ENCODE assay signal across 13 cellular contexts in genomic region chr14:47044841-47045240, GRCh38.
A peak's percentile ranks its signal among the peaks of the same experiment; 100 is the strongest.
DNase-seq lines count a peak whose midpoint lies in the region; ATAC-seq and TF ChIP-seq lines count a peak whose summit lies in the region.
"Had no signal": no experiment of that assay in that cellular context is flagged by ENCODE, and none has a peak within 500 bp of the region (broad histone marks: within the 10 kb centered on the region; RNA-seq: fewer than 3 reads in every experiment).

No MANE protein-coding gene starts in this region.

- H3K36me3 ChIP-seq in body of pancreas (replicated peaks in 1 of 2; ENCODE audit: insufficient read depth in 1 of 2, low read depth in 2 of 2), result no peaks in the 10 kb centered on the region
- H3K36me3 ChIP-seq: left ventricle myocardium inferior had no signal

- no peak overlapping the region for H3K4me3 ChIP-seq in body of pancreas
- H3K4me3 ChIP-seq: left ventricle myocardium inferior had no signal

- TF ChIP-seq POLR2A in body of pancreas (IDR thresholded peaks at IDR 0.05), result no peak

- no peak for ATAC-seq in GM19452 (IDR thresholded peaks at IDR 0.05; ENCODE audit: unreplicated experiment)
- no peak for ATAC-seq in GM19351 (IDR thresholded peaks at IDR 0.05; ENCODE audit: unreplicated experiment)
- no peak for ATAC-seq in body of pancreas
- ATAC-seq in GM19395 (IDR thresholded peaks at IDR 0.05; ENCODE audit: unreplicated experiment), result no peak
- ATAC-seq: Right ventricle myocardium inferior, sciatic nerve had no signal

- no peaks in the 10 kb centered on the region for H3K4me1 ChIP-seq in body of pancreas
- H3K4me1 ChIP-seq: left ventricle myocardium inferior had no signal

- H3K27ac ChIP-seq in 22Rv1 (no peak overlapping the region), body of pancreas (no peak overlapping the region)
- H3K27ac ChIP-seq: left ventricle myocardium inferior had no signal

- 17 to 32% methylated on average over 1 of the region's 1 CpG for WGBS in body of pancreas, 2 donors

- intact Hi-C loops in body of pancreas (cut with DNase I), result no loop called here

- no peaks in the 10 kb centered on the region for H3K9me3 ChIP-seq in body of pancreas
- H3K9me3 ChIP-seq: left ventricle myocardium inferior had no signal

- TF ChIP-seq CTCF in 22Rv1 (IDR thresholded peaks at IDR 0.05), result peak; percentile 62
- TF ChIP-seq CTCF in body of pancreas (IDR thresholded peaks at IDR 0.05), result no peak

- in situ Hi-C loops in SK-MEL-5 (cut with HindIII; ENCODE audit: low pct_unique_long_range_greater_than_20kb, low sequenced_read_pairs), result no loop called here

- peak; percentile 11 for DNase-seq in HPDE6-E6E7 (ENCODE audit: extremely low spot score)
- peak; percentile 62 for DNase-seq in SK-MEL-5 (ENCODE audit: low read depth, low spot score)
- DNase-seq in iris pigment epithelial cell (ENCODE audit: low read depth), result peak; percentile 0
- no peak for DNase-seq in body of pancreas
- DNase-seq: activated CD4-positive, alpha-beta T cell treated with anti-CD3 and anti-CD28 coated beads, Interleukin-2, amount 50 U/mL, for 4 hours; activated naive CD8-positive, alpha-beta T cell treated with anti-CD3 and anti-CD28 coated beads, Interleukin-2, amount 10 ng/mL, durations not matched to agents 7 days and 5 days; left ventricle myocardium inferior had no signal

- no peaks in the 10 kb centered on the region for H3K27me3 ChIP-seq in body of pancreas

Comparison
In these comparisons a context has a peak if more than half of its experiments do, and no peak if none do; other contexts are left out.
1. DNase-seq: peak in HPDE6-E6E7 (single experiment), SK-MEL-5 (single experiment) and iris pigment epithelial cell (single experiment); none in body of pancreas (0 of 4).